ENCODE assay signal across 26 cellular contexts in the genomic region with DNA sequence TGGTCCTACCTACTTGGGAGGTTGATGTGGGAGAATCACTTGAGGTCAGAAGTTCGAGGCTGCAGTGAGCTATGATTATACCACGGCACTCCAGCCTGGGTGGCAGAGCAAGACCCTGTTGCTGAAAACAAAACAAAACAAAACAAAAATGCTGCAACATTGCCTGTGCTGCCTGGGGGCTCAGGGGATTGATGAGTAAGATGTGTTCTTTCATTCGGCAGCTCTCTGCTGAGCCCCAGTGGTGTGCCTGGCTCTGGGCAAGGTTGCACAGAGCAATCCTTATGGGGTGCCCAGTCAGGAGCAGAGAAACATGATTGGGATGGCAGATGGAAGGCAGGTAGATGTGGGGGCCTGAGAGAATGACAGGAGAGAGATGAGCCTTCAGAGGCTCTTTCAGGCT. TPM values are rescaled to one million over a fixed set of nuclear protein-coding genes. Genes with fewer than 3 reads are reported as not detected.
DNase-seq lines count a peak whose midpoint lies in the region; TF ChIP-seq lines count a peak whose summit lies in the region.
"Had no signal": no experiment of that assay in that cellular context is flagged by ENCODE, and none has a peak within 500 bp of the region (broad histone marks: within the 10 kb centered on the region; RNA-seq: fewer than 3 reads in every experiment).

No MANE protein-coding gene starts in this region.

- H3K79me2 ChIP-seq in osteoblast (ENCODE audit: insufficient read depth, low read length) = no peaks in the 10 kb centered on the region

- POLR2A ChIA-PET in MCF 10A (lab: Yijun Ruan, JAX) = interaction anchor here (0.9 kb wide), 1 partner anchor 91 kb away, joined by 3 read pairs; no protein-coding TSS in a partner anchor

- no peaks in the 10 kb centered on the region for H3K9me3 ChIP-seq in osteoblast (ENCODE audit: low read depth, low read length)
- H3K9me3 ChIP-seq: BE2C, MG63 had no signal

- H3K27ac Mint-ChIP-seq in activated naive CD4-positive, alpha-beta T cell treated with anti-CD3 and anti-CD28 coated beads, Interleukin-2, amount 10 ng/mL, durations not matched to agents 7 days and 5 days = no peak overlapping the region
- H3K27ac Mint-ChIP-seq in MCF 10A (ENCODE audit: low read depth, unreplicated experiment) = no peak overlapping the region
- H3K27ac Mint-ChIP-seq: CD14-positive monocyte; CD8-positive, alpha-beta memory T cell had no signal

- H3K9me3 Mint-ChIP-seq in activated naive CD4-positive, alpha-beta T cell treated with anti-CD3 and anti-CD28 coated beads, Interleukin-2, amount 10 ng/mL, durations not matched to agents 7 days and 5 days = no peaks in the 10 kb centered on the region
- no peaks in the 10 kb centered on the region for H3K9me3 Mint-ChIP-seq in MCF 10A (ENCODE audit: unreplicated experiment)
- H3K9me3 Mint-ChIP-seq: CD14-positive monocyte; CD8-positive, alpha-beta memory T cell had no signal

- intact Hi-C loops in dorsolateral prefrontal cortex (cut with DNase I) (no loop called here), MCF 10A (cut with micrococcal nuclease) (no loop called here)

- TF ChIP-seq CTCF in dorsolateral prefrontal cortex (IDR thresholded peaks at IDR 0.05 in 54 of 56, conservative IDR thresholded peaks at IDR 0.05 in 2 of 56; ENCODE audit: low read depth in 1 of 56, partially characterized antibody in 56 of 56) (no peak), osteoblast (IDR thresholded peaks at IDR 0.05; ENCODE audit: extremely low read depth, low read depth, low read length) (no peak), MCF 10A (IDR thresholded peaks at IDR 0.05; ENCODE audit: unreplicated experiment) (no peak)

- H3K36me3 ChIP-seq in osteoblast (ENCODE audit: insufficient read depth, low read length) = peaks cover 10% of the 10 kb centered on the region
- H3K36me3 ChIP-seq: BE2C, MG63 had no signal

- H3K36me3 Mint-ChIP-seq in activated naive CD4-positive, alpha-beta T cell treated with anti-CD3 and anti-CD28 coated beads, Interleukin-2, amount 10 ng/mL, durations not matched to agents 7 days and 5 days = no peaks in the 10 kb centered on the region
- H3K36me3 Mint-ChIP-seq in MCF 10A (ENCODE audit: insufficient read depth, unreplicated experiment) = peaks cover 6% of the 10 kb centered on the region
- H3K36me3 Mint-ChIP-seq: CD14-positive monocyte; CD8-positive, alpha-beta memory T cell had no signal

- no peak overlapping the region for H2AFZ ChIP-seq in osteoblast (ENCODE audit: low read length)

- no peaks in the 10 kb centered on the region for H3K4me1 Mint-ChIP-seq in activated naive CD4-positive, alpha-beta T cell treated with anti-CD3 and anti-CD28 coated beads, Interleukin-2, amount 10 ng/mL, durations not matched to agents 7 days and 5 days
- no peaks in the 10 kb centered on the region for H3K4me1 Mint-ChIP-seq in MCF 10A (ENCODE audit: insufficient read depth, unreplicated experiment)
- H3K4me1 Mint-ChIP-seq: CD14-positive monocyte; CD8-positive, alpha-beta memory T cell had no signal

- H4K20me1 ChIP-seq in osteoblast (ENCODE audit: insufficient read depth, low read length) = no peaks in the 10 kb centered on the region

- H3K4me1 ChIP-seq in osteoblast (ENCODE audit: insufficient read depth, low read length) = peaks cover 4% of the 10 kb centered on the region
- H3K4me1 ChIP-seq: BE2C had no signal

- H3K4me2 ChIP-seq in osteoblast (ENCODE audit: insufficient read depth, low read length) = no peak overlapping the region

- peaks cover 14% of the 10 kb centered on the region for H3K27me3 Mint-ChIP-seq in activated naive CD4-positive, alpha-beta T cell treated with anti-CD3 and anti-CD28 coated beads, Interleukin-2, amount 10 ng/mL, durations not matched to agents 7 days and 5 days
- H3K27me3 Mint-ChIP-seq in MCF 10A (ENCODE audit: insufficient read depth, unreplicated experiment) = no peaks in the 10 kb centered on the region

- no peak overlapping the region for H3K4me3 Mint-ChIP-seq in activated naive CD4-positive, alpha-beta T cell treated with anti-CD3 and anti-CD28 coated beads, Interleukin-2, amount 10 ng/mL, durations not matched to agents 7 days and 5 days
- H3K4me3 Mint-ChIP-seq in MCF 10A (ENCODE audit: unreplicated experiment) = no peak overlapping the region
- H3K4me3 Mint-ChIP-seq: CD14-positive monocyte; CD8-positive, alpha-beta memory T cell had no signal

- BruUV-seq in MCF 10A (replicated peaks; lab: Mats Ljungman, UMichigan) = no TSS peak

- DNase-seq in activated naive CD4-positive, alpha-beta T cell treated with anti-CD3 and anti-CD28 coated beads, Interleukin-2, amount 10 ng/mL, durations not matched to agents 7 days and 5 days = peak; percentile 6
- DNase-seq in activated naive CD4-positive, alpha-beta T cell (lab: John Stamatoyannopoulos, UW) = no peak
- no peak for DNase-seq in dorsolateral prefrontal cortex
- peak; percentile 14 for DNase-seq in osteoblast (ENCODE audit: insufficient read length, low spot score, missing footprints)
- no peak for DNase-seq in NCI-H345 treated with DMSO at 0.1 percent for 48 hours (lab: John Stamatoyannopoulos, UW; ENCODE audit: unreplicated experiment)
- DNase-seq in NCI-H774 (lab: John Stamatoyannopoulos, UW) = no peak
- DNase-seq in DMS53 treated with DMSO at 0.1 percent for 48 hours (lab: John Stamatoyannopoulos, UW; ENCODE audit: unreplicated experiment) = no peak
- DNase-seq in MCF 10A (ENCODE audit: unreplicated experiment) = no peak
- DNase-seq: ACHN; BE2C; Calu3; CD8-positive, alpha-beta memory T cell; DND-41; KBM-7; MG63; NCI-H1105 treated with DMSO at 0.1 percent for 48 hours; NCI-H146; NCI-H1930; NCI-H2107; NCI-H446; NCI-H526; RPMI8226; SHP77 treated with DMSO at 0.1 percent for 48 hours had no signal

- H3K4me3 ChIP-seq in dorsolateral prefrontal cortex = no peak overlapping the region
- no peak overlapping the region for H3K4me3 ChIP-seq in osteoblast (ENCODE audit: insufficient read depth, low read length)
- H3K4me3 ChIP-seq: MG63, SK-N-MC had no signal

- CTCF ChIA-PET in activated naive CD4-positive, alpha-beta T cell treated with anti-CD3 and anti-CD28 coated beads, Interleukin-2, amount 10 ng/mL, durations not matched to agents 7 days and 5 days (lab: Charles Lee) = interaction anchor here (1.1 kb wide), 1 partner anchor 67 kb away, joined by 3 read pairs; no protein-coding TSS in a partner anchor
- CTCF ChIA-PET in MCF 10A (lab: Yijun Ruan, JAX) = interaction anchor here (0.7 kb wide), 1 partner anchor 328 kb away, joined by 3 read pairs; no protein-coding TSS in a partner anchor

- H3K27ac ChIP-seq in dorsolateral prefrontal cortex = peak overlapping the region in 54 of 59 donors; percentile 18 to 90 (median 73)
- H3K27ac ChIP-seq in osteoblast (ENCODE audit: low read depth, low read length) = no peak overlapping the region
- H3K27ac ChIP-seq: 22Rv1, SK-N-MC had no signal

- H3K27me3 ChIP-seq in dorsolateral prefrontal cortex (no peaks in the 10 kb centered on the region), osteoblast (ENCODE audit: insufficient read depth, low read length) (no peaks in the 10 kb centered on the region)
- H3K27me3 ChIP-seq: BE2C, MG63 had no signal

RNA-seq across cellular contexts. Expression of gene KDM4A, which starts 28.6 kb away (rescaled TPM):
- total RNA-seq in dorsolateral prefrontal cortex (10 to 100 TPM; 30.7 to 59.1 (median 45.8) TPM), osteoblast (47.0 and 47.4 TPM in 2 replicates), MCF 10A (2022) (42.5 and 48.1 TPM in 2 replicates)

Comparison
In these comparisons a context has a peak if more than half of its experiments do, and no peak if none do; other contexts are left out.
1. DNase-seq: peak in activated naive CD4-positive, alpha-beta T cell treated with anti-CD3 and anti-CD28 coated beads, Interleukin-2, amount 10 ng/mL, durations not matched to agents 7 days and 5 days (single experiment) and osteoblast (single experiment); none in activated naive CD4-positive, alpha-beta T cell (0 of 4), dorsolateral prefrontal cortex (0 of 10), NCI-H345 treated with DMSO at 0.1 percent for 48 hours (single experiment), NCI-H774 (single experiment), DMS53 treated with DMSO at 0.1 percent for 48 hours (single experiment) and MCF 10A (single experiment).